In genomic region chr3:13479332-13479581, GRCh38 we compare ENCODE assay signal across 8 cellular contexts. TPM values are rescaled to one million over a fixed set of nuclear protein-coding genes. Genes with fewer than 3 reads are reported as not detected.
DNase-seq lines count a peak whose midpoint lies in the region; ATAC-seq, FAIRE-seq and TF ChIP-seq lines count a peak whose summit lies in the region.

No MANE protein-coding gene starts in this region.

- 0 out of 2 replicates have a peak, but pooled peaks cover 2% of the 10 kb centered on the region for H3K27me3 ChIP-seq in BJ (ENCODE audit: control insufficient read depth, insufficient read depth, low read length)
- H3K27me3 ChIP-seq in endothelial cell of umbilical vein (ENCODE audit: control insufficient read depth in 2 of 2, insufficient read depth in 2 of 2, low read length in 2 of 2): no peaks in the 10 kb centered on the region
- H3K27me3 ChIP-seq in mucosa of rectum (ENCODE audit: control insufficient read depth in 2 of 2, insufficient read depth in 2 of 2, low read length in 2 of 2): no peaks in the 10 kb centered on the region

- CTCF ChIA-PET in BJ (lab: Yijun Ruan, JAX) (interaction anchor here (0.6 to 13.8 kb wide), 6 partner anchors 16 to 354 kb away, joined by 3 to 107 read pairs (median 4); no protein-coding TSS in a partner anchor), endothelial cell of umbilical vein (lab: Charles Lee) (interaction anchor here (1.0 to 2.4 kb wide), 5 partner anchors 16 to 387 kb away, joined by 3 to 28 read pairs (median 19); no protein-coding TSS in a partner anchor)

- H3K27ac ChIP-seq in endothelial cell of umbilical vein (ENCODE audit: insufficient read depth, low read depth, low read length): peak overlapping the region; percentile 76
- peak overlapping the region; percentile 86 to 87 for H3K27ac ChIP-seq in mucosa of rectum (ENCODE audit: low read depth in 2 of 2, low read length in 2 of 2)

- H3K27me3 Mint-ChIP-seq in stimulated activated naive CD8-positive, alpha-beta T cell treated with anti-CD3 and anti-CD28 coated beads, Interleukin-15, Interleukin-2, amounts not matched to agents 100 ng/mL and 50 ng/mL, for 24 hours: no peaks in the 10 kb centered on the region

- H3K9me3 ChIP-seq in endothelial cell of umbilical vein (replicated peaks; ENCODE audit: control insufficient read depth, insufficient read depth, low read length): no peaks in the 10 kb centered on the region
- H3K9me3 ChIP-seq in mucosa of rectum (ENCODE audit: control insufficient read depth in 2 of 2, low read length in 2 of 2): no peaks in the 10 kb centered on the region

- no peaks in the 10 kb centered on the region for H3K9me1 ChIP-seq in endothelial cell of umbilical vein (replicated peaks; ENCODE audit: control insufficient read depth, extremely low read depth, insufficient read depth, low read length)

- H3K4me3 ChIP-seq in BJ (ENCODE audit: low read depth, low read length): peak overlapping the region; percentile 68
- H3K4me3 ChIP-seq in WI38 (ENCODE audit: low read depth, low read length): peak overlapping the region; percentile 68
- peak overlapping the region; percentile 59 to 93 (median 82) for H3K4me3 ChIP-seq in endothelial cell of umbilical vein (replicated peaks in 1 of 3; ENCODE audit: insufficient read depth in 1 of 3, low read depth in 1 of 3, low read length in 3 of 3)
- H3K4me3 ChIP-seq in mucosa of rectum (ENCODE audit: low read length in 2 of 2): peak overlapping the region; percentile 85 to 87

- H3K9me3 Mint-ChIP-seq in stimulated activated naive CD8-positive, alpha-beta T cell treated with anti-CD3 and anti-CD28 coated beads, Interleukin-15, Interleukin-2, amounts not matched to agents 100 ng/mL and 50 ng/mL, for 24 hours: no peaks in the 10 kb centered on the region

- no peak for DNase-seq in BJ (ENCODE audit: low read depth)
- DNase-seq in endothelial cell of umbilical vein (ENCODE audit: low read depth, low spot score): no peak
- DNase-seq in H4 (ENCODE audit: low spot score): no peak

- POLR2A ChIA-PET in BJ (lab: Charles Lee) (no interaction called here), endothelial cell of umbilical vein (lab: Charles Lee) (interaction anchor here (1.0 kb wide), 1 partner anchor 9 kb away, joined by 10 read pairs; no protein-coding TSS in a partner anchor)

- H4K20me1 ChIP-seq in endothelial cell of umbilical vein (replicated peaks; ENCODE audit: control insufficient read depth, extremely low read depth, insufficient read depth, low read length): no peaks in the 10 kb centered on the region

- FAIRE-seq in endothelial cell of umbilical vein (lab: Jason Lieb, UNC): no peak

- intact Hi-C loops in endothelial cell of umbilical vein (cut with micrococcal nuclease): no loop called here

- peak overlapping the region; percentile 100 for H2AFZ ChIP-seq in endothelial cell of umbilical vein (ENCODE audit: low read depth, low read length)

- peak overlapping the region; percentile 89 for H3K4me2 ChIP-seq in endothelial cell of umbilical vein (ENCODE audit: insufficient read depth, low read length)

- peaks cover 3% of the 10 kb centered on the region for H3K4me1 ChIP-seq in endothelial cell of umbilical vein (ENCODE audit: control insufficient read depth, extremely low read depth, insufficient read depth, low read length)
- peaks cover 6 to 15% of the 10 kb centered on the region in 2 donors for H3K4me1 ChIP-seq in mucosa of rectum (ENCODE audit: control insufficient read depth in 2 of 2, insufficient read depth in 2 of 2, low read length in 2 of 2)

- peak; percentile 5 for ATAC-seq in HG02571 (IDR thresholded peaks at IDR 0.05; ENCODE audit: unreplicated experiment)
- no peak for ATAC-seq in HG03565 (IDR thresholded peaks at IDR 0.05; ENCODE audit: unreplicated experiment)

- dilution Hi-C loops in endothelial cell of umbilical vein (cut with MboI; ENCODE audit: extremely low pct_ligation_motif_present, low sequenced_read_pairs): no loop called here

- H3K36me3 ChIP-seq in BJ (ENCODE audit: control insufficient read depth, insufficient read depth, low read length) (peaks cover 2% of the 10 kb centered on the region; the same call in 1 of the 2 replicates), endothelial cell of umbilical vein (ENCODE audit: control insufficient read depth in 2 of 2, extremely low read depth in 1 of 2, insufficient read depth in 2 of 2, low read length in 2 of 2) (no peaks in the 10 kb centered on the region), mucosa of rectum (ENCODE audit: control insufficient read depth in 2 of 2, insufficient read depth in 2 of 2, low read length in 2 of 2) (no peaks in the 10 kb centered on the region)

- no peak for TF ChIP-seq POLR2A in endothelial cell of umbilical vein (IDR thresholded peaks at IDR 0.05; ENCODE audit: low read depth, low read length)

- no TSS peak for BruUV-seq in endothelial cell of umbilical vein (replicated peaks; lab: Mats Ljungman, UMichigan)

- H3K36me3 Mint-ChIP-seq in stimulated activated naive CD8-positive, alpha-beta T cell treated with anti-CD3 and anti-CD28 coated beads, Interleukin-15, Interleukin-2, amounts not matched to agents 100 ng/mL and 50 ng/mL, for 24 hours (ENCODE audit: low read depth): no peaks in the 10 kb centered on the region

- peaks cover 14% of the 10 kb centered on the region for H3K4me1 Mint-ChIP-seq in stimulated activated naive CD8-positive, alpha-beta T cell treated with anti-CD3 and anti-CD28 coated beads, Interleukin-15, Interleukin-2, amounts not matched to agents 100 ng/mL and 50 ng/mL, for 24 hours (ENCODE audit: low read depth)

- H3K9ac ChIP-seq in endothelial cell of umbilical vein (replicated peaks; ENCODE audit: extremely low read depth, insufficient read depth, low read length) (peak overlapping the region; percentile 93), mucosa of rectum (ENCODE audit: low read depth in 1 of 2, low read length in 2 of 2) (peak overlapping the region; percentile 94 to 95)

- H3K27ac Mint-ChIP-seq in stimulated activated naive CD8-positive, alpha-beta T cell treated with anti-CD3 and anti-CD28 coated beads, Interleukin-15, Interleukin-2, amounts not matched to agents 100 ng/mL and 50 ng/mL, for 24 hours: peak overlapping the region; percentile 81

- TF ChIP-seq CTCF in BJ (IDR thresholded peaks at IDR 0.05; ENCODE audit: insufficient read depth, low read depth, low read length) (no peak), WI38 (IDR thresholded peaks at IDR 0.05; ENCODE audit: low read depth, low read length) (no peak), endothelial cell of umbilical vein (IDR thresholded peaks at IDR 0.05; ENCODE audit: extremely low read depth in 1 of 2, insufficient read depth in 1 of 2, low read depth in 1 of 2, low read length in 2 of 2) (no peak)

- H3K4me3 Mint-ChIP-seq in stimulated activated naive CD8-positive, alpha-beta T cell treated with anti-CD3 and anti-CD28 coated beads, Interleukin-15, Interleukin-2, amounts not matched to agents 100 ng/mL and 50 ng/mL, for 24 hours: peak overlapping the region; percentile 88

- no peaks in the 10 kb centered on the region for H3K79me2 ChIP-seq in endothelial cell of umbilical vein (ENCODE audit: control insufficient read depth, insufficient read depth, low read length)

TF ChIP-seq in endothelial cell of umbilical vein, 7 proteins besides CTCF, POLR2A, EP300 and RAD21:
- TF ChIP-seq POLR2AphosphoS5 (IDR thresholded peaks at IDR 0.05; ENCODE audit: insufficient read depth, low read depth, low read length) (no peak), FOS (IDR thresholded peaks at IDR 0.05; ENCODE audit: borderline replicate concordance, insufficient read depth, low read length) (no peak), MYC (IDR thresholded peaks at IDR 0.05; ENCODE audit: low read depth, low read length) (no peak), JUN (IDR thresholded peaks at IDR 0.05; ENCODE audit: borderline replicate concordance, insufficient read depth, insufficient read length, low read depth) (no peak), MAX (IDR thresholded peaks at IDR 0.05; ENCODE audit: insufficient read depth, insufficient read length) (no peak), GATA2 (IDR thresholded peaks at IDR 0.05; ENCODE audit: insufficient read depth, insufficient read length, low read depth, low read length) (no peak), EZH2 (IDR thresholded peaks at IDR 0.05; ENCODE audit: borderline replicate concordance, low read depth, low read length, severe bottlenecking) (no peak)
TF ChIP-seq in endothelial cell of umbilical vein: peak in this region for 0.

RNA-seq across cellular contexts. Expression of gene HDAC11, which starts 0.8 kb away (rescaled TPM):
- 9.8 and 16.0 TPM in 2 replicates for polyA plus RNA-seq in BJ (2011; rRNA removed)
- polyA minus RNA-seq in BJ (2011; rRNA and poly(A)+ RNA removed): 9.4 and 10.1 TPM in 2 replicates
- 8.3 and 8.8 TPM in 2 replicates for total RNA-seq in endothelial cell of umbilical vein
- polyA plus RNA-seq in endothelial cell of umbilical vein: 6.8 and 8.3 TPM in 2 replicates
- 5.5 and 7.0 TPM in 2 replicates for polyA plus RNA-seq in endothelial cell of umbilical vein (2011; cell fraction: cytosol; rRNA removed)
- 5.2 and 5.7 TPM in 2 replicates for polyA plus RNA-seq in endothelial cell of umbilical vein (2011; cell fraction: nucleus; rRNA removed)
- polyA plus RNA-seq in endothelial cell of umbilical vein (2012): 6.2 and 9.8 TPM in 2 replicates
- polyA minus RNA-seq in endothelial cell of umbilical vein: 5.0 and 12.6 TPM in 2 replicates
- 7.5 TPM for polyA minus RNA-seq in endothelial cell of umbilical vein (2011; cell fraction: cytosol; rRNA and poly(A)+ RNA removed)
- polyA minus RNA-seq in endothelial cell of umbilical vein (2011; cell fraction: nucleus; rRNA and poly(A)+ RNA removed): 3.5 and 3.8 TPM in 2 replicates
- 6.0 and 9.4 TPM in 2 replicates for total RNA-seq in H4 (2014; rRNA removed; shearing (Covaris generic))

RNA-seq across cellular contexts. Expression of gene NUP210, which starts 59.1 kb away (rescaled TPM):
- polyA plus RNA-seq in BJ (2011; rRNA removed) (0.13 and 0.32 TPM in 2 replicates), endothelial cell of umbilical vein (0.14 TPM in 2 replicates)
- 0.19 and 0.31 TPM in 2 replicates for polyA minus RNA-seq in BJ (2011; rRNA and poly(A)+ RNA removed)
- total RNA-seq in endothelial cell of umbilical vein: 0.84 and 1.4 TPM in 2 replicates
- polyA plus RNA-seq in endothelial cell of umbilical vein (2011; cell fraction: cytosol; rRNA removed): 0.11 and 0.13 TPM in 2 replicates
- 0.14 and 0.31 TPM in 2 replicates for polyA plus RNA-seq in endothelial cell of umbilical vein (2011; cell fraction: nucleus; rRNA removed)
- 0.70 and 0.89 TPM in 2 replicates for polyA plus RNA-seq in endothelial cell of umbilical vein (2012)
- 1.6 and 3.1 TPM in 2 replicates for polyA minus RNA-seq in endothelial cell of umbilical vein
- polyA minus RNA-seq in endothelial cell of umbilical vein (2011; cell fraction: cytosol; rRNA and poly(A)+ RNA removed): 38.9 TPM
- polyA minus RNA-seq in endothelial cell of umbilical vein (2011; cell fraction: nucleus; rRNA and poly(A)+ RNA removed): 0.10 and 0.19 TPM in 2 replicates
- 3.1 and 3.7 TPM in 2 replicates for total RNA-seq in H4 (2014; rRNA removed; shearing (Covaris generic))
